19 cellular contexts compared by ENCODE assay signal in the genomic region with DNA sequence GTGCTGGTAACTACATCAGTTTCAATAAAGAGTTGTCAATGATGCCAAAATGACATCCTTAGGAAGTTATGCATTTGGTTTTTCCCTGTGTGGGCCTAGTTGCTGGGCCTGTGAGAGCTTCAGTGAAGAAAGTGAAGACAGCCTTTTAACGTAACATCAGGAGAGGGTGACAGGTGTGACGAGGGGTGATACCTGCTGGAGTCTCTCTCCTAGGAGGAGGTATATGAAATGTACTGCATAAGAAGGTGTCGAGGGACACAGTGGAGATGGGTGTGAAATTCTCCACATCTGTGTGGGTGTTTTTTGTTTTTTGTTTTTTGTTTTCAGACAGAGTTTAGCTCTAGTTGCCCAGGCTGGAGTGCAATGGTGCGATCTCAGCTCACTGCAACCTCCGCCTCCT. TPM values are rescaled to one million over a fixed set of nuclear protein-coding genes. Genes with fewer than 3 reads are reported as not detected.
DNase-seq lines count a peak whose midpoint lies in the region; ATAC-seq, FAIRE-seq and TF ChIP-seq lines count a peak whose summit lies in the region.
"Had no signal": no experiment of that assay in that cellular context is flagged by ENCODE, and none has a peak within 500 bp of the region (broad histone marks: within the 10 kb centered on the region; RNA-seq: fewer than 3 reads in every experiment).

No MANE protein-coding gene starts in this region.

- H3K36me3 ChIP-seq in right atrium auricular region (peaks cover 34% of the 10 kb centered on the region), heart left ventricle (peaks cover 0 to 33% (median 7%) of the 10 kb centered on the region in 9 donors), H1 (ENCODE audit: control insufficient read depth in 2 of 4, insufficient read depth in 4 of 4, low read length in 3 of 4) (peaks cover 2 to 7% (median 4%) of the 10 kb centered on the region in 4 experiments; a peak in 4 of 8 replicates), mesendoderm (ENCODE audit: control insufficient read depth, insufficient read depth, low read length) (peaks cover 4% of the 10 kb centered on the region), upper lobe of right lung (peaks cover 14% of the 10 kb centered on the region), esophagus muscularis mucosa (peaks cover 16 to 44% (median 30%) of the 10 kb centered on the region in 4 donors)

- intact Hi-C loops in heart left ventricle (cut with DNase I), result no loop called here
- intact Hi-C loops in upper lobe of right lung (cut with DNase I), result no loop called here
- intact Hi-C loops in esophagus muscularis mucosa (cut with DNase I), result no loop called here

- TF ChIP-seq EP300 in H1 (IDR thresholded peaks at IDR 0.05; ENCODE audit: borderline replicate concordance in 1 of 2, low read depth in 2 of 2, low read length in 2 of 2) (no peak), esophagus muscularis mucosa (IDR thresholded peaks at IDR 0.05) (no peak)

- H2BK120ac ChIP-seq in H1 (replicated peaks; ENCODE audit: low read depth, low read length) (no peak overlapping the region), mesendoderm (ENCODE audit: low read depth, low read length) (no peak overlapping the region)

- H3K18ac ChIP-seq in H1 (ENCODE audit: extremely low read depth, low read length), result no peak overlapping the region
- no peak overlapping the region for H3K18ac ChIP-seq in mesendoderm (ENCODE audit: low read length)

- H3K56ac ChIP-seq in H1 (replicated peaks; ENCODE audit: insufficient read length, low read depth, low read length) (no peak overlapping the region), mesendoderm (ENCODE audit: low read length) (no peak overlapping the region)

- H3K23me2 ChIP-seq in H1 (ENCODE audit: low read depth, low read length), result no peaks in the 10 kb centered on the region

- H3K23ac ChIP-seq in H1 (ENCODE audit: insufficient read length), result no peak overlapping the region
- no peak overlapping the region for H3K23ac ChIP-seq in mesendoderm (ENCODE audit: low read length)

- H3K27me3 ChIP-seq in right atrium auricular region, result no peaks in the 10 kb centered on the region
- H3K27me3 ChIP-seq in heart left ventricle, result no peaks in the 10 kb centered on the region
- no peaks in the 10 kb centered on the region for H3K27me3 ChIP-seq in H1 (replicated peaks in 1 of 4; ENCODE audit: control insufficient read depth in 3 of 4, extremely low read depth in 1 of 4, insufficient read depth in 3 of 4, low read length in 3 of 4)
- no peaks in the 10 kb centered on the region for H3K27me3 ChIP-seq in mesendoderm (ENCODE audit: insufficient read depth, low read length, poor library complexity)
- H3K27me3 ChIP-seq in upper lobe of right lung, result no peaks in the 10 kb centered on the region
- H3K27me3 ChIP-seq in esophagus muscularis mucosa, result no peaks in the 10 kb centered on the region
- H3K27me3 ChIP-seq: BLaER1 treated with 17β-estradiol and CSF1 and Interleukin-3, amounts not matched to agents 10 nM and 100 nM had no signal

- no peak overlapping the region for H4K8ac ChIP-seq in H1 (ENCODE audit: extremely low read depth, insufficient read depth, low read length)
- H4K8ac ChIP-seq in mesendoderm (ENCODE audit: low read depth, low read length), result no peak overlapping the region

- H2AFZ ChIP-seq in H1 (ENCODE audit: low read length), result no peak overlapping the region

- peak; percentile 26 for DNase-seq in right atrium auricular region (ENCODE audit: low spot score)
- no peak for DNase-seq in heart left ventricle
- peak in 1 of 2 experiments; percentile 31 for DNase-seq in H1 (ENCODE audit: low read depth in 1 of 2, low spot score in 2 of 2)
- no peak for DNase-seq in mesendoderm
- peak; percentile 15 for DNase-seq in upper lobe of right lung
- no peak for DNase-seq in activated naive CD4-positive, alpha-beta T cell treated with anti-CD3 and anti-CD28 coated beads, Interleukin-2, amount 50 U/mL, for 16 hours
- DNase-seq in esophagus muscularis mucosa (ENCODE audit: extremely low spot score), result no peak
- DNase-seq: DMS 273 treated with DMSO at 0.1 percent for 48 hours, GDM1, H7, NCI-H1436, NCI-H2029, NCI-H2171, NCI-H446, OCI-M1 had no signal

- no peak overlapping the region for H3K9ac ChIP-seq in H1 (replicated peaks in 1 of 4; ENCODE audit: extremely low read depth in 1 of 4, low read depth in 3 of 4, low read length in 3 of 4)
- no peak overlapping the region for H3K9ac ChIP-seq in mesendoderm (ENCODE audit: low read length)
- H3K9ac ChIP-seq: BLaER1 treated with 17β-estradiol and CSF1 and Interleukin-3, amounts not matched to agents 10 nM and 100 nM had no signal

- H3K4me2 ChIP-seq in H1 (ENCODE audit: insufficient read depth in 1 of 2, low read depth in 2 of 2, low read length in 2 of 2) (no peak overlapping the region), mesendoderm (ENCODE audit: low read length) (no peak overlapping the region)
- H3K4me2 ChIP-seq: BLaER1 treated with 17β-estradiol and CSF1 and Interleukin-3, amounts not matched to agents 10 nM and 100 nM had no signal

- no peaks in the 10 kb centered on the region for H3K79me2 ChIP-seq in H1 (ENCODE audit: control insufficient read depth in 1 of 2, insufficient read depth in 2 of 2, low read length in 2 of 2)
- H3K79me2 ChIP-seq in mesendoderm (ENCODE audit: control insufficient read depth, insufficient read depth, low read length), result no peaks in the 10 kb centered on the region

- H4K91ac ChIP-seq in H1 (replicated peaks; ENCODE audit: insufficient read length, low read length), result no peak overlapping the region

- no peak overlapping the region for H2BK20ac ChIP-seq in H1 (ENCODE audit: low read length)

- H3K4ac ChIP-seq in H1 (replicated peaks; ENCODE audit: insufficient read length, low read depth, low read length) (no peak overlapping the region), mesendoderm (ENCODE audit: low read depth, low read length) (no peak overlapping the region)

- no peaks in the 10 kb centered on the region for H3K9me3 ChIP-seq in right atrium auricular region
- no peaks in the 10 kb centered on the region for H3K9me3 ChIP-seq in heart left ventricle
- H3K9me3 ChIP-seq in H1 (ENCODE audit: insufficient read depth in 2 of 2, low read depth in 1 of 2, low read length in 1 of 2), result no peaks in the 10 kb centered on the region
- H3K9me3 ChIP-seq in upper lobe of right lung, result no peaks in the 10 kb centered on the region
- peaks cover 0 to 6% (median 0%) of the 10 kb centered on the region in 4 donors for H3K9me3 ChIP-seq in esophagus muscularis mucosa
- H3K9me3 ChIP-seq: BLaER1 treated with 17β-estradiol and CSF1 and Interleukin-3, amounts not matched to agents 10 nM and 100 nM had no signal

- H3K79me1 ChIP-seq in H1 (ENCODE audit: low read depth, low read length) (no peaks in the 10 kb centered on the region), mesendoderm (ENCODE audit: low read length) (no peaks in the 10 kb centered on the region)

- FAIRE-seq in H1 (lab: Jason Lieb, UNC), result no peak
- FAIRE-seq: GM12892 had no signal

- H3K4me1 ChIP-seq in right atrium auricular region, result no peaks in the 10 kb centered on the region
- H3K4me1 ChIP-seq in heart left ventricle, result no peaks in the 10 kb centered on the region
- no peaks in the 10 kb centered on the region; a peak in 1 of 7 replicates for H3K4me1 ChIP-seq in H1 (replicated peaks in 1 of 4; ENCODE audit: control insufficient read depth in 3 of 4, insufficient read depth in 4 of 4, low read length in 3 of 4)
- H3K4me1 ChIP-seq in mesendoderm (ENCODE audit: control insufficient read depth, low read depth, low read length), result peaks cover 2% of the 10 kb centered on the region
- H3K4me1 ChIP-seq in upper lobe of right lung, result no peaks in the 10 kb centered on the region
- no peaks in the 10 kb centered on the region for H3K4me1 ChIP-seq in esophagus muscularis mucosa

- POLR2A ChIA-PET in H1 (lab: Charles Lee; ENCODE audit: partially characterized antibody), result no interaction called here

- H4K5ac ChIP-seq in H1 (ENCODE audit: insufficient read length, low read depth, low read length), result no peak overlapping the region
- H4K5ac ChIP-seq in mesendoderm (ENCODE audit: low read length), result no peak overlapping the region

- CTCF ChIA-PET in H1 (lab: Charles Lee; ENCODE audit: partially characterized antibody), result interaction anchor here (1.0 kb wide), 1 partner anchor 12 kb away, joined by 3 read pairs; no protein-coding TSS in a partner anchor

- H2BK12ac ChIP-seq in H1 (ENCODE audit: low read depth, low read length), result peak overlapping the region; percentile 50; the same call in 1 of the 2 replicates

- no peaks in the 10 kb centered on the region for H4K20me1 ChIP-seq in H1 (replicated peaks in 1 of 2; ENCODE audit: control insufficient read depth in 1 of 2, insufficient read depth in 2 of 2, low read length in 2 of 2)
- H4K20me1 ChIP-seq: BLaER1 treated with 17β-estradiol and CSF1 and Interleukin-3, amounts not matched to agents 10 nM and 100 nM had no signal

- TF ChIP-seq CTCF in right atrium auricular region (IDR thresholded peaks at IDR 0.05) (no peak), heart left ventricle (IDR thresholded peaks at IDR 0.05) (no peak), H1 (IDR thresholded peaks at IDR 0.05; ENCODE audit: control extremely low read depth in 1 of 3, insufficient read depth in 1 of 3, low read depth in 1 of 3, low read length in 3 of 3) (no peak), upper lobe of right lung (IDR thresholded peaks at IDR 0.05) (no peak), esophagus muscularis mucosa (IDR thresholded peaks at IDR 0.05) (no peak)

- H3K4me3 ChIP-seq in right atrium auricular region (no peak overlapping the region), heart left ventricle (no peak overlapping the region), H1 (ENCODE audit: extremely low read depth in 1 of 4, insufficient read depth in 2 of 4, low read depth in 3 of 4, low read length in 4 of 4) (no peak overlapping the region), mesendoderm (ENCODE audit: low read length) (no peak overlapping the region), upper lobe of right lung (no peak overlapping the region), esophagus muscularis mucosa (no peak overlapping the region)
- H3K4me3 ChIP-seq: BLaER1 treated with 17β-estradiol and CSF1 and Interleukin-3, amounts not matched to agents 10 nM and 100 nM had no signal

- H2BK5ac ChIP-seq in H1 (ENCODE audit: low read depth, low read length) (no peak overlapping the region), mesendoderm (ENCODE audit: low read length) (no peak overlapping the region)

- H3K27ac ChIP-seq in right atrium auricular region (no peak overlapping the region), heart left ventricle (no peak overlapping the region), H1 (ENCODE audit: low read depth, low read length) (no peak overlapping the region), mesendoderm (ENCODE audit: low read depth, low read length) (peak overlapping the region; percentile 51), upper lobe of right lung (no peak overlapping the region), esophagus muscularis mucosa (replicated peaks in 1 of 4) (no peak overlapping the region)
- H3K27ac ChIP-seq: BLaER1 treated with 17β-estradiol and CSF1 and Interleukin-3, amounts not matched to agents 10 nM and 100 nM had no signal

- TF ChIP-seq POLR2A in heart left ventricle (IDR thresholded peaks at IDR 0.05) (no peak), H1 (IDR thresholded peaks at IDR 0.05; ENCODE audit: control extremely low read depth in 1 of 2, low read depth in 2 of 2, low read length in 2 of 2) (no peak), esophagus muscularis mucosa (IDR thresholded peaks at IDR 0.05; ENCODE audit: low read depth) (no peak)

- 95 to 96% (median 95%) methylated on average over 5 of the region's 5 CpGs for WGBS in heart left ventricle, 4 donors
- WGBS in H1 (ENCODE audit: extremely low coverage in 1 of 2, insufficient coverage in 1 of 2, insufficient read length in 1 of 2, insufficient replicate concordance in 2 of 2, low coverage in 1 of 2, low lambda C conversion rate in 2 of 2, missing lambda C conversion rate in 1 of 2), 2 experiments, result 92% methylated on average over 5 of the region's 5 CpGs; no CpG with 5 or more reads in 1 of the 2 experiments
- WGBS in mesendoderm (ENCODE audit: extremely low coverage, insufficient coverage, low lambda C conversion rate), result no CpG with 5 or more reads among the region's 5 CpGs
- 96% methylated on average over 5 of the region's 5 CpGs for WGBS in esophagus muscularis mucosa

- H2BK15ac ChIP-seq in H1 (ENCODE audit: low read length) (no peak overlapping the region), mesendoderm (replicated peaks; ENCODE audit: low read depth) (no peak overlapping the region)

- ATAC-seq in heart left ventricle (no peak), upper lobe of right lung (no peak), HG03039 (IDR thresholded peaks at IDR 0.05; ENCODE audit: unreplicated experiment) (no peak)

- TF ChIP-seq RAD21 in H1 (IDR thresholded peaks at IDR 0.05 in 1 of 2, conservative IDR thresholded peaks at IDR 0.05 in 1 of 2; ENCODE audit: low read depth in 2 of 2, low read length in 2 of 2), result no peak

- H2AK5ac ChIP-seq in H1 (ENCODE audit: low read depth, low read length) (no peak overlapping the region), mesendoderm (ENCODE audit: low read length) (no peak overlapping the region)

- H3K14ac ChIP-seq in H1 (ENCODE audit: insufficient read length), result no peak overlapping the region

RNA-seq across cellular contexts. Expression of a gene that starts 49.2 kb away (rescaled TPM):
- 10 to 100 TPM in 1 of 2 donors, 1 to 10 TPM in 1; 8.6 to 14.1 TPM for total RNA-seq in right atrium auricular region
- total RNA-seq in heart left ventricle, result 10 to 100 TPM in 1 of 9 donors, 1 to 10 TPM in 8; 3.1 to 11.3 (median 4.2) TPM
- polyA plus RNA-seq in heart left ventricle, result 1 to 10 TPM; 2.4 to 2.6 TPM
- total RNA-seq in H1 (2021; fragmentation: NEBNext Ultra II Directional; extraction: Animal tissue kit (Norgen Biotek cat#: 25700)), result 9.8 and 11.3 TPM in 2 replicates
- 2.6 and 5.1 TPM in 2 replicates for polyA plus RNA-seq in H1 (2011; rRNA removed)
- polyA plus RNA-seq in H1 (2011; cell fraction: cytosol; rRNA removed), result 3.3 TPM
- 14.4 TPM for polyA plus RNA-seq in H1 (2011; cell fraction: nucleus; rRNA removed)
- polyA plus RNA-seq in H1 (2012, experiment 1 of 2), result 4.8 to 5.9 TPM (median 5.2 TPM) in 4 replicates
- polyA plus RNA-seq in H1 (2012, experiment 2 of 2), result 2.9 TPM
- 4.0 TPM for polyA plus RNA-seq in H1 (2013, experiment 1 of 2)
- 4.6 TPM for polyA plus RNA-seq in H1 (2013, experiment 2 of 2)
- 4.2 and 6.9 TPM in 2 replicates for polyA minus RNA-seq in H1 (2011; rRNA and poly(A)+ RNA removed)
- polyA minus RNA-seq in H1 (2011; cell fraction: cytosol; rRNA and poly(A)+ RNA removed), result 8.1 TPM
- 23.4 TPM for polyA minus RNA-seq in H1 (2011; cell fraction: nucleus; rRNA and poly(A)+ RNA removed)
- 2.5 TPM for polyA plus RNA-seq in mesendoderm (2013, experiment 1 of 2)
- 2.5 TPM for polyA plus RNA-seq in mesendoderm (2013, experiment 2 of 2)
- 27.6 TPM for total RNA-seq in upper lobe of right lung
- 10 to 100 TPM; 25.7 to 59.6 (median 44.2) TPM for total RNA-seq in esophagus muscularis mucosa

RNA-seq across cellular contexts. Expression of a gene that starts 51.9 kb away (rescaled TPM):
- total RNA-seq in right atrium auricular region (1 to 10 TPM; 2.6 to 7.0 TPM), heart left ventricle (1 to 10 TPM in 4 of 9 donors, under 1 TPM in 5; 0.46 to 3.1 (median 0.99) TPM), upper lobe of right lung (6.3 TPM), esophagus muscularis mucosa (10 to 100 TPM in 2 of 4 donors, 1 to 10 TPM in 2; 8.3 to 12.4 (median 9.9) TPM)
- polyA plus RNA-seq in heart left ventricle (under 1 TPM; 0.89 to 0.95 TPM), H1 (2011; rRNA removed) (0.73 and 1.4 TPM in 2 replicates)
- 5.9 and 6.4 TPM in 2 replicates for total RNA-seq in H1 (2021; fragmentation: NEBNext Ultra II Directional; extraction: Animal tissue kit (Norgen Biotek cat#: 25700))
- 1.5 TPM for polyA plus RNA-seq in H1 (2011; cell fraction: cytosol; rRNA removed)
- polyA plus RNA-seq in H1 (2011; cell fraction: nucleus; rRNA removed), result 2.5 TPM
- 3.6 to 4.7 TPM (median 4.1 TPM) in 4 replicates for polyA plus RNA-seq in H1 (2012, experiment 1 of 2)
- 1.5 TPM for polyA plus RNA-seq in H1 (2012, experiment 2 of 2)
- 3.5 TPM for polyA plus RNA-seq in H1 (2013, experiment 1 of 2)
- 3.8 TPM for polyA plus RNA-seq in H1 (2013, experiment 2 of 2)
- polyA minus RNA-seq in H1 (2011; rRNA and poly(A)+ RNA removed), result 3.2 and 3.3 TPM in 2 replicates
- polyA minus RNA-seq in H1 (2011; cell fraction: cytosol; rRNA and poly(A)+ RNA removed), result 2.1 TPM
- 5.4 TPM for polyA minus RNA-seq in H1 (2011; cell fraction: nucleus; rRNA and poly(A)+ RNA removed)
- 3.1 TPM for polyA plus RNA-seq in mesendoderm (2013, experiment 1 of 2)
- 2.8 TPM for polyA plus RNA-seq in mesendoderm (2013, experiment 2 of 2)
- total RNA-seq: A172 had no signal

Comparison
In these comparisons a context has a peak if more than half of its experiments do, and no peak if none do; other contexts are left out.
1. DNase-seq: peak in right atrium auricular region (single experiment) and upper lobe of right lung (single experiment); none in heart left ventricle (0 of 5), mesendoderm (single experiment), activated naive CD4-positive, alpha-beta T cell treated with anti-CD3 and anti-CD28 coated beads, Interleukin-2, amount 50 U/mL, for 16 hours (single experiment) and esophagus muscularis mucosa (single experiment).